Comparison of ENCODE assay signal across 12 cellular contexts in the genomic region with DNA sequence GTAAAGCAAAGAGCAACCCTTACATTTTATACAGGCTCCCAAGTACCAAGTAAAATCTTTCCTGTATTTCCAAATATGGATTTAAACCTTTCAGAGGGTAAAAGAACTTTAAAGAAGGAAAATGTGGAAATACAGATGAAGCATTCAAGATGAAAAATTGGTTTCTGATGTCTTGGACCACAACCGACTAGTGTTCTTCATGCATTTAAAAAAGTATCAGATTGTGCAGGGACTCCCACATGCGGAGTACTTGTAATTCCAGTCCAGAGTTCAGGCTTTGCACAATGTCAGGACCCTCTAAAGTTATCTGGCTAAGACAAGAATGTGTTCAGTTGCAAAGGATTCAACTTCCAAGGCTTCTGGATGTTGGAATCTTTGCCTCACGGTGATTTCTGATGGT.
DNase-seq lines count a peak whose midpoint lies in the region; ATAC-seq and TF ChIP-seq lines count a peak whose summit lies in the region.
"Had no signal": no experiment of that assay in that cellular context is flagged by ENCODE, and none has a peak within 500 bp of the region (broad histone marks: within the 10 kb centered on the region; RNA-seq: fewer than 3 reads in every experiment).

No MANE protein-coding gene starts in this region.

- no peak for TF ChIP-seq POLR2A in right lobe of liver (IDR thresholded peaks at IDR 0.05)
- no peak for TF ChIP-seq POLR2A in spleen (IDR thresholded peaks at IDR 0.05)

- peaks cover 0 to 1% (median 0%) of the 10 kb centered on the region in 3 experiments; a peak in 1 of 7 replicates for H3K36me3 Mint-ChIP-seq in H9 (ENCODE audit: insufficient read depth in 1 of 3, low read depth in 3 of 3)
- H3K36me3 Mint-ChIP-seq: naive B cell had no signal

- H3K9ac ChIP-seq in H9 (ENCODE audit: extremely low read depth, insufficient read length, low read length), result no peak overlapping the region

- in situ Hi-C loops in HAP-1 (cut with MboI; ENCODE audit: low sequenced_read_pairs), result no loop called here

- H4K8ac ChIP-seq in H9 (replicated peaks; ENCODE audit: insufficient read length, low read depth, low read length), result no peak overlapping the region

- H3K79me1 ChIP-seq in H9 (ENCODE audit: insufficient read depth, low read depth, low read length, poor library complexity, severe bottlenecking), result no peaks in the 10 kb centered on the region

- no peak overlapping the region for H4K5ac ChIP-seq in H9 (ENCODE audit: insufficient read length, low read depth, low read length)

- H3K4me1 ChIP-seq in H9 (ENCODE audit: insufficient read depth, low read length), result peaks cover 6% of the 10 kb centered on the region
- H3K4me1 ChIP-seq in right lobe of liver, result peaks cover 0 to 10% (median under 1%) of the 10 kb centered on the region in 4 donors
- peaks cover 18 to 75% (median 61%) of the 10 kb centered on the region in 6 donors for H3K4me1 ChIP-seq in spleen
- no peaks in the 10 kb centered on the region; the same call in 1 of the 2 replicates for H3K4me1 ChIP-seq in HAP-1

- no peak overlapping the region for H3K4me3 Mint-ChIP-seq in H9
- H3K4me3 Mint-ChIP-seq: activated naive CD8-positive, alpha-beta T cell treated with anti-CD3 and anti-CD28 coated beads, Interleukin-2, amount 10 ng/mL, durations not matched to agents 7 days and 5 days; naive B cell had no signal

- H3K18ac ChIP-seq in H9 (ENCODE audit: insufficient read length, low read depth, low read length), result no peak overlapping the region

- TF ChIP-seq CTCF in H9 (conservative IDR thresholded peaks at IDR 0.05) (no peak), right lobe of liver (IDR thresholded peaks at IDR 0.05) (no peak), spleen (IDR thresholded peaks at IDR 0.05 in 8 of 11, conservative IDR thresholded peaks at IDR 0.05 in 3 of 11) (no peak)

- no peaks in the 10 kb centered on the region for H3K23me2 ChIP-seq in H9 (ENCODE audit: insufficient read length, low read depth, low read length, poor library complexity, severe bottlenecking)

- H3K27me3 ChIP-seq in H9 (ENCODE audit: insufficient read depth, low read length) (no peaks in the 10 kb centered on the region), right lobe of liver (no peaks in the 10 kb centered on the region), spleen (replicated peaks in 1 of 7) (no peaks in the 10 kb centered on the region), HAP-1 (ENCODE audit: low read depth) (no peaks in the 10 kb centered on the region)

- H3K9me3 ChIP-seq in H9 (ENCODE audit: control insufficient read depth, low read depth, low read length), result no peaks in the 10 kb centered on the region
- H3K9me3 ChIP-seq in right lobe of liver, result no peaks in the 10 kb centered on the region
- H3K9me3 ChIP-seq in spleen, result no peaks in the 10 kb centered on the region
- no peaks in the 10 kb centered on the region for H3K9me3 ChIP-seq in HAP-1

- peak overlapping the region; percentile 40 for H3K4me2 ChIP-seq in H9 (ENCODE audit: insufficient read depth, insufficient read length, low read length)

- no peaks in the 10 kb centered on the region for H4K20me1 ChIP-seq in H9 (ENCODE audit: control insufficient read depth, insufficient read depth, insufficient read length)

- no peak overlapping the region for H2BK120ac ChIP-seq in H9 (ENCODE audit: low read depth, low read length, poor library complexity, severe bottlenecking)

- no peak overlapping the region for H3K4ac ChIP-seq in H9 (ENCODE audit: low read depth, low read length)

- no peaks in the 10 kb centered on the region for H3K79me2 ChIP-seq in H9 (ENCODE audit: insufficient read depth, low read length)

- no peak overlapping the region for H4K91ac ChIP-seq in H9 (ENCODE audit: insufficient read length, low read depth, low read length)

- H3K4me1 Mint-ChIP-seq in H9, result peaks cover 34 to 50% of the 10 kb centered on the region in 2 experiments

- H2AFZ ChIP-seq in H9 (ENCODE audit: low read length), result no peak overlapping the region

- no CpG with 5 or more reads among the region's 3 CpGs for WGBS in H9 (ENCODE audit: extremely low coverage, insufficient read length, low lambda C conversion rate)
- WGBS in right lobe of liver (ENCODE audit: insufficient coverage, low coverage, low lambda C conversion rate, missing lambda C conversion rate), result 75% methylated on average over 2 of the region's 3 CpGs
- WGBS in spleen, 5 donors, result 61 to 87% (median 76%) methylated on average over 3 of the region's 3 CpGs

- H2AK5ac ChIP-seq in H9 (ENCODE audit: insufficient read length, low read length), result no peak overlapping the region

- no peak overlapping the region for H3T11ph ChIP-seq in H9 (ENCODE audit: low read length)

- no peak overlapping the region for H2BK5ac ChIP-seq in H9 (ENCODE audit: insufficient read length, low read length)

- intact Hi-C loops in right lobe of liver (cut with DNase I), result no loop called here
- intact Hi-C loops in spleen (cut with DNase I; ENCODE audit: low total_unique reads), result no loop called here

- no peak overlapping the region for H2BK12ac ChIP-seq in H9 (ENCODE audit: insufficient read length, low read depth, low read length)

- H3K23ac ChIP-seq in H9 (ENCODE audit: insufficient read length, low read depth, low read length), result no peak overlapping the region

- ATAC-seq in right lobe of liver (no peak), GM19395 (IDR thresholded peaks at IDR 0.05; ENCODE audit: unreplicated experiment) (no peak)

- peak overlapping the region in 1 of 3 experiments; percentile 63; a peak in 2 of 7 replicates for H3K27ac Mint-ChIP-seq in H9
- H3K27ac Mint-ChIP-seq: activated naive CD8-positive, alpha-beta T cell treated with anti-CD3 and anti-CD28 coated beads, Interleukin-2, amount 10 ng/mL, durations not matched to agents 7 days and 5 days; naive B cell had no signal

- DNase-seq in H9, result no peak
- no peak for DNase-seq in caudate nucleus (lab: John Stamatoyannopoulos, UW)
- DNase-seq in right lobe of liver, result no peak
- DNase-seq in spleen, result no peak
- no peak for DNase-seq in HAP-1 (ENCODE audit: low spot score in 2 of 2)
- DNase-seq in OCI-M2 (lab: John Stamatoyannopoulos, UW; ENCODE audit: unreplicated experiment), result no peak
- DNase-seq in NK-92 treated with Interleukin-12 subunit alpha and Interleukin-12 subunit beta, amount 100 ng/mL, for 24 hours (lab: John Stamatoyannopoulos, UW), result no peak
- DNase-seq: activated naive CD8-positive, alpha-beta T cell treated with anti-CD3 and anti-CD28 coated beads, Interleukin-2, amount 10 ng/mL, durations not matched to agents 7 days and 5 days; naive B cell; NCI-H1105; NCI-H510A treated with DMSO at 0.1 percent for 48 hours had no signal

- no peak overlapping the region for H3K14ac ChIP-seq in H9 (ENCODE audit: insufficient read depth, low read length)

- no peak overlapping the region for H3K56ac ChIP-seq in H9 (ENCODE audit: insufficient read length, low read depth, low read length)

- H3K36me3 ChIP-seq in right lobe of liver, result no peaks in the 10 kb centered on the region
- peaks cover 0 to 9% (median 0%) of the 10 kb centered on the region in 6 donors for H3K36me3 ChIP-seq in spleen
- H3K36me3 ChIP-seq in HAP-1 (replicated peaks), result no peaks in the 10 kb centered on the region

- H3K27ac ChIP-seq in H9 (ENCODE audit: insufficient read length, low read depth, low read length) (no peak overlapping the region), caudate nucleus (ENCODE audit: low read depth, low read length) (peak overlapping the region; percentile 87), right lobe of liver (peak overlapping the region; percentile 14 to 55 (median 29)), spleen (peak overlapping the region in 7 of 8 donors; percentile 45 to 81 (median 75))

- H2BK15ac ChIP-seq in H9 (ENCODE audit: low read depth, low read length), result no peak overlapping the region

- H3K4me3 ChIP-seq in right lobe of liver (no peak overlapping the region), spleen (no peak overlapping the region), HAP-1 (no peak overlapping the region)

- no peak overlapping the region for H2BK20ac ChIP-seq in H9 (ENCODE audit: low read depth, low read length, poor library complexity, severe bottlenecking)

- H3K9me3 Mint-ChIP-seq in H9, result no peaks in the 10 kb centered on the region
- H3K9me3 Mint-ChIP-seq: activated naive CD8-positive, alpha-beta T cell treated with anti-CD3 and anti-CD28 coated beads, Interleukin-2, amount 10 ng/mL, durations not matched to agents 7 days and 5 days; naive B cell had no signal

- H3K27me3 Mint-ChIP-seq in H9 (ENCODE audit: low read depth), result no peaks in the 10 kb centered on the region
- H3K27me3 Mint-ChIP-seq: activated naive CD8-positive, alpha-beta T cell treated with anti-CD3 and anti-CD28 coated beads, Interleukin-2, amount 10 ng/mL, durations not matched to agents 7 days and 5 days; naive B cell had no signal
